ENCODE assay signal across 9 cellular contexts in the genomic region with DNA sequence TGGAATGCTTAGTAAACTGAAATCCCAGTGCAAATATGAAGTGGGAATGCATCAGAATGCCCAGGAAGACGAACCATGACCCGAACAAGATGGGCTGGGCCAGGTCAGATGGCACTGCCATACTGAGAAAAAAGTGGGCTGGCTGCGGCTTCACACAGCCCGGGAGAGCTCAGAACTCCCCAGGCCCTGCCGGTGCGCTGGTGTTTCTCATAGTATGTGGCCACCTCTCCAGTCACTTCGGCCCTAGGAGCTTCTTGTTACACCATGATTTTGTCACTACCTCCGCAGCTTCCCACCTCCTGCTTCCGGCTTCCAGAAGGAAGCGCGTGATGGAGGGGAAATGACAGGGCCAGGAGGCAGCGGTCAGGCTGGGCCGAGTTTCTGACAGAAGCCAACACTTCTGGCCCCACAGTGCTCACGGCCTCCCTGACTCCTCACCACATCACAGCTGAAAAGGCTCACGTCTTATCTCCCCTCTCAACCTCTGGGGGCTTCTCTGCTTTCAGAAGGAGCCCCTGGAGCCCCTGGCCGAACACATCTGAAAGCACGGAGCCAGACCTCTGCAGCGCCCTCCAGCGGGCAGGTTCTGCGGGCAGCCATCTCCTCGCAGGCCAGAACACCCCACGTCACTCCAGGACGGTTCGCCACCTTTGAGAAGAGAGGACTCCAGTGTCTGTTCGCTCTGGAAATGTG. TPM values are rescaled to one million over a fixed set of nuclear protein-coding genes. Genes with fewer than 3 reads are reported as not detected.
DNase-seq lines count a peak whose midpoint lies in the region; ATAC-seq and TF ChIP-seq lines count a peak whose summit lies in the region.
"Had no signal": no experiment of that assay in that cellular context is flagged by ENCODE, and none has a peak within 500 bp of the region (broad histone marks: within the 10 kb centered on the region; RNA-seq: fewer than 3 reads in every experiment).

No MANE protein-coding gene starts in this region.

- intact Hi-C loops in sciatic nerve (cut with DNase I): loop anchor here (1.0 kb wide), 1 partner anchor 168 kb away; no protein-coding TSS in a partner anchor

- POLR2A ChIA-PET in AG04449 (lab: Yijun Ruan, JAX): no interaction called here
- POLR2A ChIA-PET in activated naive CD8-positive, alpha-beta T cell treated with anti-CD3 and anti-CD28 coated beads, Interleukin-2, amount 10 ng/mL, durations not matched to agents 7 days and 5 days (lab: Charles Lee): interaction anchor here (0.5 to 13.1 kb wide), 10 partner anchors 9 to 700 kb away, joined by 3 to 315 read pairs (median 8); a partner anchor contains a TSS

- no peak overlapping the region for H3K4me3 ChIP-seq in AG04449 (ENCODE audit: low read depth, low read length)
- H3K4me3 ChIP-seq in NB4 (ENCODE audit: low read depth, low read length): peak overlapping the region; percentile 66
- no peak overlapping the region for H3K4me3 ChIP-seq in muscle layer of colon (ENCODE audit: low read depth in 1 of 2, low read length in 2 of 2)

- H3K27ac ChIP-seq in muscle layer of colon (ENCODE audit: low read depth, low read length): no peak overlapping the region

- TF ChIP-seq CTCF in AG04449 (IDR thresholded peaks at IDR 0.05; ENCODE audit: insufficient read depth, low read length, missing control alignments) (peak; percentile 19), NB4 (IDR thresholded peaks at IDR 0.05; ENCODE audit: low read depth, low read length) (no peak)

- DNase-seq in AG04449 (ENCODE audit: low read depth, low spot score): no peak
- peak; percentile 36 for DNase-seq in NB4 (ENCODE audit: low read depth)
- peak; percentile 86 for DNase-seq in activated naive CD8-positive, alpha-beta T cell treated with anti-CD3 and anti-CD28 coated beads, Interleukin-2, amount 10 ng/mL, durations not matched to agents 7 days and 5 days
- no peak for DNase-seq in sciatic nerve (ENCODE audit: low spot score)
- DNase-seq in glomerular visceral epithelial cell (ENCODE audit: extremely low spot score): no peak
- DNase-seq in ecto neural progenitor cell (ENCODE audit: low spot score): no peak
- DNase-seq: GF-D8 had no signal

- no peaks in the 10 kb centered on the region for H3K36me3 ChIP-seq in muscle layer of colon (ENCODE audit: insufficient read depth, low read length)

- H3K9me3 ChIP-seq in muscle layer of colon (ENCODE audit: low read length): no peaks in the 10 kb centered on the region

- peak overlapping the region; percentile 65 for H3K4me3 Mint-ChIP-seq in activated naive CD8-positive, alpha-beta T cell treated with anti-CD3 and anti-CD28 coated beads, Interleukin-2, amount 10 ng/mL, durations not matched to agents 7 days and 5 days

- no peak for ATAC-seq in activated naive CD8-positive, alpha-beta T cell treated with anti-CD3 and anti-CD28 coated beads, Interleukin-2, amount 10 ng/mL, durations not matched to agents 7 days and 5 days (ENCODE audit: low read depth)
- ATAC-seq in sciatic nerve: no peak
- ATAC-seq in HG02938 (IDR thresholded peaks at IDR 0.05; ENCODE audit: unreplicated experiment): no peak

- peaks cover 81% of the 10 kb centered on the region for H3K4me1 Mint-ChIP-seq in activated naive CD8-positive, alpha-beta T cell treated with anti-CD3 and anti-CD28 coated beads, Interleukin-2, amount 10 ng/mL, durations not matched to agents 7 days and 5 days

- no peaks in the 10 kb centered on the region for H3K27me3 Mint-ChIP-seq in activated naive CD8-positive, alpha-beta T cell treated with anti-CD3 and anti-CD28 coated beads, Interleukin-2, amount 10 ng/mL, durations not matched to agents 7 days and 5 days

- H3K9me3 Mint-ChIP-seq in activated naive CD8-positive, alpha-beta T cell treated with anti-CD3 and anti-CD28 coated beads, Interleukin-2, amount 10 ng/mL, durations not matched to agents 7 days and 5 days: no peaks in the 10 kb centered on the region

- peaks cover 7% of the 10 kb centered on the region for H3K36me3 Mint-ChIP-seq in activated naive CD8-positive, alpha-beta T cell treated with anti-CD3 and anti-CD28 coated beads, Interleukin-2, amount 10 ng/mL, durations not matched to agents 7 days and 5 days

- H3K9ac ChIP-seq in muscle layer of colon (ENCODE audit: low read length): peak overlapping the region; percentile 16

- TF ChIP-seq POLR2A in NB4 (IDR thresholded peaks at IDR 0.05; ENCODE audit: extremely low read depth, insufficient read length): no peak

- CTCF ChIA-PET in AG04449 (lab: Yijun Ruan, JAX): interaction anchor here (0.7 to 23.7 kb wide), 12 partner anchors 12 to 344 kb away, joined by 3 to 395 read pairs (median 5); a partner anchor contains a TSS

- H3K4me1 ChIP-seq in muscle layer of colon (ENCODE audit: insufficient read depth, low read length): peaks cover 6% of the 10 kb centered on the region

- peak overlapping the region; percentile 93 for H3K27ac Mint-ChIP-seq in activated naive CD8-positive, alpha-beta T cell treated with anti-CD3 and anti-CD28 coated beads, Interleukin-2, amount 10 ng/mL, durations not matched to agents 7 days and 5 days

- no peaks in the 10 kb centered on the region for H3K27me3 ChIP-seq in muscle layer of colon (ENCODE audit: control insufficient read depth in 1 of 2, insufficient read depth in 2 of 2, low read length in 2 of 2)

RNA-seq across cellular contexts. Expression of a gene that starts 30.7 kb away (rescaled TPM):
- 100 to 1,000 TPM; 124 to 148 TPM for total RNA-seq in activated naive CD8-positive, alpha-beta T cell treated with anti-CD3 and anti-CD28 coated beads, Interleukin-2, amount 10 ng/mL, durations not matched to agents 7 days and 5 days
- total RNA-seq in sciatic nerve: 163 TPM

RNA-seq across cellular contexts. Expression of a gene that starts 39.7 kb away (rescaled TPM):
- total RNA-seq in activated naive CD8-positive, alpha-beta T cell treated with anti-CD3 and anti-CD28 coated beads, Interleukin-2, amount 10 ng/mL, durations not matched to agents 7 days and 5 days: 10 to 100 TPM; 13.0 to 17.9 TPM
- 45.2 TPM for total RNA-seq in sciatic nerve

Comparison
In these comparisons a context has a peak if more than half of its experiments do, and no peak if none do; other contexts are left out.
1. DNase-seq: peak in NB4 (single experiment) and activated naive CD8-positive, alpha-beta T cell treated with anti-CD3 and anti-CD28 coated beads, Interleukin-2, amount 10 ng/mL, durations not matched to agents 7 days and 5 days (single experiment); none in AG04449 (single experiment), sciatic nerve (single experiment), glomerular visceral epithelial cell (single experiment) and ecto neural progenitor cell (single experiment).